7 cellular contexts compared by ENCODE assay signal in genomic region chr1:22002461-22002860, GRCh38. TPM values are rescaled to one million over a fixed set of nuclear protein-coding genes. Genes with fewer than 3 reads are reported as not detected.
"Had no signal": no experiment of that assay in that cellular context is flagged by ENCODE, and none has a peak within 500 bp of the region (broad histone marks: within the 10 kb centered on the region; RNA-seq: fewer than 3 reads in every experiment).

No MANE protein-coding gene starts in this region.

RNA-seq across cellular contexts. Expression of gene CELA3A, which starts 1.0 kb away (rescaled TPM):
- total RNA-seq: GM23248, GM23338, H1, H4, H7, H9, HFFc6 had no signal
- polyA plus RNA-seq: GM23248, GM23338, H1 had no signal

RNA-seq across cellular contexts. Expression of gene CELA3B, which starts 25.6 kb away (rescaled TPM):
- total RNA-seq: GM23248, GM23338, H1, H4, H7, H9, HFFc6 had no signal
- polyA plus RNA-seq: GM23248, GM23338, H1 had no signal
